6 cellular contexts compared by ENCODE assay signal in genomic region chr6:145260491-145260890, GRCh38.
"Had no signal": no experiment of that assay in that cellular context is flagged by ENCODE, and none has a peak within 500 bp of the region (broad histone marks: within the 10 kb centered on the region; RNA-seq: fewer than 3 reads in every experiment).

No MANE protein-coding gene starts in this region.

- ATAC-seq: HepG2, K562 had no signal

- DNase-seq: IMR-90, KBM-7, KG1 had no signal

- H3K4me3 ChIP-seq: K562 had no signal

- H3K27ac ChIP-seq: HL-60 had no signal
